10 cellular contexts compared by ENCODE assay signal in genomic region chr10:103273026-103273425, GRCh38. TPM values are rescaled to one million over a fixed set of nuclear protein-coding genes. Genes with fewer than 3 reads are reported as not detected.
A peak's percentile ranks its signal among the peaks of the same experiment; 100 is the strongest.
DNase-seq lines count a peak whose midpoint lies in the region; TF ChIP-seq lines count a peak whose summit lies in the region.
"Had no signal": no experiment of that assay in that cellular context is flagged by ENCODE, and none has a peak within 500 bp of the region (broad histone marks: within the 10 kb centered on the region; RNA-seq: fewer than 3 reads in every experiment).

No MANE protein-coding gene starts in this region.

- DNase-seq in HFFc6 (peak; percentile 99), SW 1271 (lab: John Stamatoyannopoulos, UW) (peak; percentile 93 to 98), foreskin fibroblast (peak; percentile 99), stromal cell of bone marrow (ENCODE audit: low read depth) (peak; percentile 99), GM13976 (ENCODE audit: low spot score) (no peak), SK-N-DZ (ENCODE audit: low spot score) (no peak), hippocampal formation (lab: John Stamatoyannopoulos, UW) (no peak)
- DNase-seq: activated CD8-positive, alpha-beta T cell treated with anti-CD3 and anti-CD28 coated beads for 36 hours; NCI-H2107; stimulated activated CD8-positive, alpha-beta memory T cell treated with anti-CD3 and anti-CD28 coated beads, Interleukin-4, amount 100 ng/mL, for 48 hours had no signal

- peaks cover 26% of the 10 kb centered on the region for H3K4me1 Mint-ChIP-seq in HFFc6 (ENCODE audit: low read depth)

- H3K36me3 Mint-ChIP-seq in HFFc6 (ENCODE audit: low read depth) = no peaks in the 10 kb centered on the region

- H3K4me3 ChIP-seq in foreskin fibroblast (ENCODE audit: low read depth in 1 of 2, low read length in 2 of 2) = no peak overlapping the region

- peak overlapping the region; percentile 66 for H3K27ac Mint-ChIP-seq in HFFc6
- H3K27ac Mint-ChIP-seq: activated CD8-positive, alpha-beta T cell treated with anti-CD3 and anti-CD28 coated beads for 36 hours had no signal

- peak overlapping the region; percentile 39; the same call in 1 of the 2 replicates for H3K4me3 Mint-ChIP-seq in HFFc6
- H3K4me3 Mint-ChIP-seq: activated CD8-positive, alpha-beta T cell treated with anti-CD3 and anti-CD28 coated beads for 36 hours had no signal

- in situ Hi-C loops in GM13976 (cut with MboI; ENCODE audit: low sequenced_read_pairs, unreplicated experiment) = no loop called here

- H3K27me3 Mint-ChIP-seq in HFFc6 (ENCODE audit: insufficient read depth) = peaks cover 12% of the 10 kb centered on the region

- H3K9me3 Mint-ChIP-seq in HFFc6 = no peaks in the 10 kb centered on the region
- H3K9me3 Mint-ChIP-seq: activated CD8-positive, alpha-beta T cell treated with anti-CD3 and anti-CD28 coated beads for 36 hours had no signal

- TF ChIP-seq CTCF in HFFc6 (IDR thresholded peaks at IDR 0.05) = no peak
- TF ChIP-seq CTCF in foreskin fibroblast (IDR thresholded peaks at IDR 0.05; ENCODE audit: low read depth, low read length) = no peak
- TF ChIP-seq CTCF in GM13976 (IDR thresholded peaks at IDR 0.05; ENCODE audit: borderline replicate concordance, control extremely low read depth, extremely low read depth, insufficient read depth, missing control alignments) = no peak

RNA-seq across cellular contexts. Expression of gene INA, which starts 3.9 kb away (rescaled TPM):
- total RNA-seq in HFFc6 (2021; fragmentation: NEBNext Ultra II Directional; extraction: Animal tissue kit (Norgen Biotek cat#: 25700)) = 1 to 10 TPM in 2 of 6 experiments, under 1 TPM in 3, not detected in 1; 0.06 to 1.3 (median 0.10) TPM
- polyA plus RNA-seq in SK-N-DZ (2014; cell fraction: cytosol; rRNA removed) = 133 and 147 TPM in 2 replicates
- 52.9 and 66.2 TPM in 2 replicates for polyA plus RNA-seq in SK-N-DZ (2014; cell fraction: nucleus; rRNA removed)

RNA-seq across cellular contexts. Expression of gene RPEL1, which starts 27.3 kb away (rescaled TPM):
- under 1 TPM in 1 of 6 experiments, not detected in 5; 0.14 TPM for total RNA-seq in HFFc6 (2021; fragmentation: NEBNext Ultra II Directional; extraction: Animal tissue kit (Norgen Biotek cat#: 25700))
- not detected in 2 replicates for polyA plus RNA-seq in SK-N-DZ (2014; cell fraction: cytosol; rRNA removed)
- polyA plus RNA-seq in SK-N-DZ (2014; cell fraction: nucleus; rRNA removed) = not detected in 2 replicates
- total RNA-seq: activated CD8-positive, alpha-beta T cell treated with anti-CD3 and anti-CD28 coated beads for 36 hours had no signal

Comparison
In these comparisons a context has a peak if more than half of its experiments do, and no peak if none do; other contexts are left out.
1. DNase-seq: peak in HFFc6 (single experiment), SW 1271 (2 of 2), foreskin fibroblast (2 of 2) and stromal cell of bone marrow (single experiment); none in GM13976 (single experiment), SK-N-DZ (single experiment) and hippocampal formation (0 of 2).